Comparison of ENCODE assay signal across 23 cellular contexts in the genomic region with DNA sequence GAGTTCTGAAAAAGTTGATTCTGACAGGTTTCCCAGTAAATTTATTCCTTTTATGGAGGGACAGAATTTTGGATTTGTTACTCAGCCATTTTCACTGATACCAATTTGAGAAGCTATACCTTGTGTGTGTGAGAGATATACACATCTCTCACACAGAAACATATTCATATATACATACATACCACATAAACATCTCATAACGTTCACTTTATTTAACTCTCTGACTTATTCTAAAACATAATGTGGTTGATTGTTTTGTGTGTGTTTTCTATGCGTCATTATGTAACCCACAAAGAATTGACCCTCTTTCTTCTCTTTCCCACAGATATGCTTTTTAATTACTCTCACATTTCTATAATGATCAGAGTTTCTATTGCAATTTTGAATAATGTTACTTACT.
DNase-seq lines count a peak whose midpoint lies in the region; ATAC-seq, FAIRE-seq and TF ChIP-seq lines count a peak whose summit lies in the region.
"Had no signal": no experiment of that assay in that cellular context is flagged by ENCODE, and none has a peak within 500 bp of the region (broad histone marks: within the 10 kb centered on the region; RNA-seq: fewer than 3 reads in every experiment).

No MANE protein-coding gene starts in this region.

- DNase-seq in A549 (ENCODE audit: low read depth in 1 of 2, low spot score in 1 of 2), result no peak
- peak; percentile 24 for DNase-seq in foreskin melanocyte
- DNase-seq in activated CD8-positive, alpha-beta T cell treated with anti-CD3 and anti-CD28 coated beads for 36 hours, result no peak
- no peak for DNase-seq in Calu3
- DNase-seq in osteoblast (ENCODE audit: insufficient read length, low spot score, missing footprints), result no peak
- DNase-seq: 8988T; ACHN; BE2C; C1 segment of cervical spinal cord; CD4-positive, CD25-positive, alpha-beta regulatory T cell; CD8-positive, alpha-beta memory T cell; COR-L47; DMS153; DMS79 treated with DMSO at 0.1 percent for 48 hours; GF-D8; HCEC 1CT; KG1 had no signal

- H3K9ac ChIP-seq in Loucy (ENCODE audit: low read depth, low read length, poor library complexity, severe bottlenecking), result no peak overlapping the region

- H3K9me2 ChIP-seq in Loucy (replicated peaks; ENCODE audit: low read depth, low read length), result no peaks in the 10 kb centered on the region

- 91% methylated on average over 2 of the region's 2 CpGs for WGBS in A549 (ENCODE audit: missing lambda C conversion rate)

- H2AFZ ChIP-seq in Loucy (ENCODE audit: low read length) (peak overlapping the region; percentile 1; the same call in 1 of the 2 replicates), osteoblast (ENCODE audit: low read length) (no peak overlapping the region)

- H3K9me3 ChIP-seq in A549, result no peaks in the 10 kb centered on the region
- peaks cover 5% of the 10 kb centered on the region; the same call in 1 of the 2 replicates for H3K9me3 ChIP-seq in Loucy (ENCODE audit: insufficient read depth, low read depth, low read length)
- no peaks in the 10 kb centered on the region for H3K9me3 ChIP-seq in osteoblast (ENCODE audit: low read depth, low read length)
- H3K9me3 ChIP-seq: BE2C had no signal

- no peaks in the 10 kb centered on the region for H3F3A ChIP-seq in Loucy (ENCODE audit: low read depth)

- no peak overlapping the region for H3K27ac Mint-ChIP-seq in activated CD8-positive, alpha-beta T cell treated with anti-CD3 and anti-CD28 coated beads for 36 hours
- no peak overlapping the region for H3K27ac Mint-ChIP-seq in Calu3 (ENCODE audit: unreplicated experiment)
- H3K27ac Mint-ChIP-seq: CD4-positive, CD25-positive, alpha-beta regulatory T cell; CD8-positive, alpha-beta memory T cell; GM23338 had no signal

- CTCF ChIA-PET in A549 (lab: Yijun Ruan, JAX), result interaction anchor here (1.1 kb wide), 2 partner anchors 11 to 29 kb away, joined by 3 read pairs; no protein-coding TSS in a partner anchor
- CTCF ChIA-PET in activated CD8-positive, alpha-beta T cell treated with anti-CD3 and anti-CD28 coated beads for 36 hours (lab: Charles Lee), result no interaction called here
- CTCF ChIA-PET in Calu3 (lab: Charles Lee), result no interaction called here

- peak; percentile 23 for FAIRE-seq in A549 (lab: Jason Lieb, UNC)
- FAIRE-seq: GM12891, GM19239, HepG2 had no signal

- TF ChIP-seq CTCF in A549 (IDR thresholded peaks at IDR 0.05) (no peak), Loucy (conservative IDR thresholded peaks at IDR 0.05; ENCODE audit: low read length) (no peak), Calu3 (IDR thresholded peaks at IDR 0.05; ENCODE audit: unreplicated experiment) (no peak), osteoblast (IDR thresholded peaks at IDR 0.05; ENCODE audit: extremely low read depth, low read depth, low read length) (no peak)
- no peak for TF ChIP-seq CTCF in activated CD8-positive, alpha-beta T cell treated with anti-CD3 and anti-CD28 coated beads for 36 hours (IDR thresholded peaks at IDR 0.05)

- no peak overlapping the region for H3K4me3 Mint-ChIP-seq in activated CD8-positive, alpha-beta T cell treated with anti-CD3 and anti-CD28 coated beads for 36 hours
- H3K4me3 Mint-ChIP-seq in Calu3 (ENCODE audit: low read depth, unreplicated experiment), result no peak overlapping the region
- H3K4me3 Mint-ChIP-seq: CD4-positive, CD25-positive, alpha-beta regulatory T cell; CD8-positive, alpha-beta memory T cell; GM23338 had no signal

- H3K4me1 Mint-ChIP-seq in activated CD8-positive, alpha-beta T cell treated with anti-CD3 and anti-CD28 coated beads for 36 hours (ENCODE audit: low read depth), result no peaks in the 10 kb centered on the region
- H3K4me1 Mint-ChIP-seq in Calu3 (ENCODE audit: low read depth, unreplicated experiment), result no peaks in the 10 kb centered on the region
- H3K4me1 Mint-ChIP-seq: CD4-positive, CD25-positive, alpha-beta regulatory T cell; CD8-positive, alpha-beta memory T cell had no signal

- H3K27me3 ChIP-seq in Loucy (ENCODE audit: insufficient read depth, low read length, poor library complexity, severe bottlenecking), result no peaks in the 10 kb centered on the region
- no peaks in the 10 kb centered on the region for H3K27me3 ChIP-seq in osteoblast (ENCODE audit: insufficient read depth, low read length)
- H3K27me3 ChIP-seq: BE2C had no signal

- no peaks in the 10 kb centered on the region for H3K9me3 Mint-ChIP-seq in activated CD8-positive, alpha-beta T cell treated with anti-CD3 and anti-CD28 coated beads for 36 hours
- peaks cover 3% of the 10 kb centered on the region for H3K9me3 Mint-ChIP-seq in Calu3 (ENCODE audit: low read depth, unreplicated experiment)
- H3K9me3 Mint-ChIP-seq: GM23338 had no signal

- H3K36me3 Mint-ChIP-seq in activated CD8-positive, alpha-beta T cell treated with anti-CD3 and anti-CD28 coated beads for 36 hours (ENCODE audit: low read depth), result no peaks in the 10 kb centered on the region
- H3K36me3 Mint-ChIP-seq in Calu3 (ENCODE audit: insufficient read depth, unreplicated experiment), result no peaks in the 10 kb centered on the region
- H3K36me3 Mint-ChIP-seq: CD4-positive, CD25-positive, alpha-beta regulatory T cell; CD8-positive, alpha-beta memory T cell had no signal

- BruUV-seq in Calu3 (replicated peaks; lab: Mats Ljungman, UMichigan), result no TSS peak

- ATAC-seq in A549 (no peak), GM19351 (IDR thresholded peaks at IDR 0.05; ENCODE audit: unreplicated experiment) (peak; percentile 42)
- no peak for ATAC-seq in activated CD8-positive, alpha-beta T cell treated with anti-CD3 and anti-CD28 coated beads for 36 hours
- ATAC-seq: GM23338, HepG2 had no signal

- no peak overlapping the region for H3K4me3 ChIP-seq in A549
- H3K4me3 ChIP-seq in Loucy (ENCODE audit: low read length, poor library complexity, severe bottlenecking), result no peak overlapping the region
- no peak overlapping the region for H3K4me3 ChIP-seq in osteoblast (ENCODE audit: insufficient read depth, low read length)
- H3K4me3 ChIP-seq: GM23338 had no signal

- H3K4me2 ChIP-seq in A549 (no peak overlapping the region), Loucy (ENCODE audit: low read depth, low read length, poor library complexity, severe bottlenecking) (no peak overlapping the region), osteoblast (ENCODE audit: insufficient read depth, low read length) (no peak overlapping the region)
- H3K4me2 ChIP-seq: GM23338 had no signal

- no peak for TF ChIP-seq RAD21 in A549 (conservative IDR thresholded peaks at IDR 0.05 in 1 of 2, IDR thresholded peaks at IDR 0.05 in 1 of 2)

- TF ChIP-seq POLR2A in A549 (IDR thresholded peaks at IDR 0.05; ENCODE audit: low read length), result no peak

- H4K20me1 ChIP-seq in Loucy (ENCODE audit: insufficient read depth, low read length, poor library complexity, severe bottlenecking) (no peaks in the 10 kb centered on the region), osteoblast (ENCODE audit: insufficient read depth, low read length) (no peaks in the 10 kb centered on the region)

- POLR2A ChIA-PET in A549 (lab: Yijun Ruan, JAX), result no interaction called here
- POLR2A ChIA-PET in activated CD8-positive, alpha-beta T cell treated with anti-CD3 and anti-CD28 coated beads for 36 hours (lab: Charles Lee), result no interaction called here

- TF ChIP-seq EP300 in A549 (IDR thresholded peaks at IDR 0.05), result no peak

- H3K36me3 ChIP-seq in Loucy (ENCODE audit: insufficient read depth, low read length), result no peaks in the 10 kb centered on the region
- no peaks in the 10 kb centered on the region for H3K36me3 ChIP-seq in osteoblast (ENCODE audit: insufficient read depth, low read length)
- H3K36me3 ChIP-seq: BE2C had no signal

- no peaks in the 10 kb centered on the region for H3K27me3 Mint-ChIP-seq in activated CD8-positive, alpha-beta T cell treated with anti-CD3 and anti-CD28 coated beads for 36 hours
- H3K27me3 Mint-ChIP-seq in Calu3 (ENCODE audit: unreplicated experiment), result no peaks in the 10 kb centered on the region
- H3K27me3 Mint-ChIP-seq: CD4-positive, CD25-positive, alpha-beta regulatory T cell; CD8-positive, alpha-beta memory T cell had no signal

- no peak overlapping the region for H3K27ac ChIP-seq in A549
- H3K27ac ChIP-seq in osteoblast (ENCODE audit: low read depth, low read length), result no peak overlapping the region

- H3K79me2 ChIP-seq in Loucy (ENCODE audit: insufficient read depth, low read length) (no peaks in the 10 kb centered on the region), osteoblast (ENCODE audit: insufficient read depth, low read length) (no peaks in the 10 kb centered on the region)

- intact Hi-C loops in activated CD8-positive, alpha-beta T cell treated with anti-CD3 and anti-CD28 coated beads for 36 hours (cut with micrococcal nuclease), result no loop called here
- intact Hi-C loops in Calu3 (cut with micrococcal nuclease; ENCODE audit: unreplicated experiment), result no loop called here

- H3K4me1 ChIP-seq in A549 (no peaks in the 10 kb centered on the region), Loucy (ENCODE audit: insufficient read depth, low read length, poor library complexity, severe bottlenecking) (peaks cover 4% of the 10 kb centered on the region), osteoblast (ENCODE audit: insufficient read depth, low read length) (no peaks in the 10 kb centered on the region)
- H3K4me1 ChIP-seq: BE2C had no signal

TF ChIP-seq in A549, 52 proteins besides CTCF, POLR2A, EP300 and RAD21 (continues in another document):
- TF ChIP-seq HOXB13 (CRISPR knock-in tag; IDR thresholded peaks at IDR 0.05; ENCODE audit: low read depth) (no peak), KDM5A (IDR thresholded peaks at IDR 0.05) (no peak), ATOH8 (CRISPR knock-in tag; IDR thresholded peaks at IDR 0.05; ENCODE audit: low read depth) (no peak), MAZ (IDR thresholded peaks at IDR 0.05; ENCODE audit: borderline replicate concordance, low read depth, low read length) (no peak), CEBPB (IDR thresholded peaks at IDR 0.05) (no peak), RARB (CRISPR knock-in tag; IDR thresholded peaks at IDR 0.05) (no peak), CBX2 (IDR thresholded peaks at IDR 0.05; ENCODE audit: borderline replicate concordance, low read depth) (no peak), SREBF2 (IDR thresholded peaks at IDR 0.05) (no peak)
